ENCODE assay signal across 8 cellular contexts in the genomic region with DNA sequence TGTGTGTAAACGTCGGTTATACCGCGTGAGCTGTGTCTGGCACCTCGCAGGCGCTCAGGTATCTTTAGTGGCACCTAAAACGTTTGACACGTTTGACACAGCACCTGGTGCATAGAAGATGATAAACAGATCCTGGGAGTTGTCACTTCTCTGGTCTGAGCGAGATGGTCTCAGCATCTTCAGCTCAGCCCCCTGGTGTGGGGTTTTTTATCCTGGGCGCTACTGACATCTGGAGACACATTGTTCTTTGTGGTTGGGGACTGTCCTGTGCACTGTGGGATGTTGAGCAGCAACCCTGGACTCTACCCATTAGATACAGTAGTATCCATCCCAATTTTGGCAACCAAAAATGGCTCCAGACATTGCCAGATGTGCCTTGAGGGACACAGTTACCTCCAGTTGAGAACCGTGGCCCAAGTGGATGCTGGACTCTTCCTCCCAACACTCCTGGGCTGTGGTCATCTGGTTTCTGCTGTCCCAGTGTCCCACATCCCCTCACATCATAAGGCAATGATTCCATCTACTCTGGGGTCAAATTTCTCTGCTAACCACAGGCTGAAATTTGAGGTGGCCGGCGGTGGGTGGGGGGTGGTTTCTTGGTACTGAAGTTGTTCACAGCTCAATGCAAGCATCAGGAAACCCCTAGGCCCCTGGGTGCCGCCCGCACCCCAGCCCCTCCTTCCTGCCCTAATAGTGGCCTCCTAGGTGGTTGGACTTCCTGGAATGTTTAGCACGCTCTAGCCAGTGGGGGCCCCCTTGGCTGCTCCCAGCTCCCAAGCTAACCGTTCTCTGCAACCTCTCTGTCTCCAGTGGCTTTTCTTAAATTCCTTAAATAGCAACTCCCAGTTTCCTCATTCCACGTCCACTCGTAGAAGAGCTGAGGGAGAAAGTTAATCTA.
DNase-seq lines count a peak whose midpoint lies in the region; ATAC-seq lines count a peak whose summit lies in the region.

No MANE protein-coding gene starts in this region.

- no peak overlapping the region for H3K27ac ChIP-seq in CD4-positive, alpha-beta memory T cell (ENCODE audit: low read depth, low read length)
- H3K27ac ChIP-seq in ectodermal cell (ENCODE audit: insufficient read depth, low read depth, low read length, poor library complexity, severe bottlenecking): peak overlapping the region; percentile 53

- intact Hi-C loops in CD4-positive, alpha-beta memory T cell (cut with micrococcal nuclease): no loop called here

- WGBS in ectodermal cell, 2 experiments: 74 to 79% methylated on average over 18 to 19 of the region's 19 CpGs

- CTCF ChIA-PET in CD4-positive, alpha-beta memory T cell (lab: Charles Lee; ENCODE audit: partially characterized antibody): interaction anchor here (0.6 kb wide), 1 partner anchor 245 kb away, joined by 3 read pairs; no protein-coding TSS in a partner anchor

- peak; percentile 42 to 52 for ATAC-seq in natural killer cell treated with Interleukin-12 subunit alpha and Interleukin-12 subunit beta and Interleukin-15 and Interleukin-18, amount 100 ng/mL, for 72 hours
- ATAC-seq in GM21390 (IDR thresholded peaks at IDR 0.05; ENCODE audit: unreplicated experiment) (no peak), GM18519 (IDR thresholded peaks at IDR 0.05; ENCODE audit: low FRiP score, unreplicated experiment) (no peak), HG03135 (IDR thresholded peaks at IDR 0.05; ENCODE audit: unreplicated experiment) (no peak)

- no peaks in the 10 kb centered on the region for H3K9me3 Mint-ChIP-seq in CD4-positive, alpha-beta memory T cell
- H3K9me3 Mint-ChIP-seq in natural killer cell treated with Interleukin-12 subunit alpha and Interleukin-12 subunit beta and Interleukin-15 and Interleukin-18, amount 100 ng/mL, for 72 hours: no peaks in the 10 kb centered on the region

- peaks cover 29 to 72% of the 10 kb centered on the region in 2 donors for H3K36me3 Mint-ChIP-seq in CD4-positive, alpha-beta memory T cell
- H3K36me3 Mint-ChIP-seq in natural killer cell treated with Interleukin-12 subunit alpha and Interleukin-12 subunit beta and Interleukin-15 and Interleukin-18, amount 100 ng/mL, for 72 hours: peaks cover 6% of the 10 kb centered on the region

- H3K4me3 Mint-ChIP-seq in CD4-positive, alpha-beta memory T cell: peak overlapping the region in 1 of 8 donors; percentile 11
- H3K4me3 Mint-ChIP-seq in natural killer cell treated with Interleukin-12 subunit alpha and Interleukin-12 subunit beta and Interleukin-15 and Interleukin-18, amount 100 ng/mL, for 72 hours: peak overlapping the region; percentile 60

- H3K27ac Mint-ChIP-seq in CD4-positive, alpha-beta memory T cell: peak overlapping the region; percentile 4 to 88 (median 48)
- H3K27ac Mint-ChIP-seq in natural killer cell treated with Interleukin-12 subunit alpha and Interleukin-12 subunit beta and Interleukin-15 and Interleukin-18, amount 100 ng/mL, for 72 hours: peak overlapping the region; percentile 85 to 87

- H3K27me3 ChIP-seq in CD4-positive, alpha-beta memory T cell (ENCODE audit: insufficient read depth, low read length): no peaks in the 10 kb centered on the region
- H3K27me3 ChIP-seq in ectodermal cell (ENCODE audit: control insufficient read depth, insufficient read depth, low read length, poor library complexity, severe bottlenecking): no peaks in the 10 kb centered on the region

- peaks cover 47% of the 10 kb centered on the region for H3K36me3 ChIP-seq in CD4-positive, alpha-beta memory T cell (ENCODE audit: insufficient read depth, low read length)
- H3K36me3 ChIP-seq in ectodermal cell (ENCODE audit: control insufficient read depth, insufficient read depth, low read length): peaks cover 2% of the 10 kb centered on the region

- no peaks in the 10 kb centered on the region for H3K27me3 Mint-ChIP-seq in CD4-positive, alpha-beta memory T cell
- H3K27me3 Mint-ChIP-seq in natural killer cell treated with Interleukin-12 subunit alpha and Interleukin-12 subunit beta and Interleukin-15 and Interleukin-18, amount 100 ng/mL, for 72 hours: no peaks in the 10 kb centered on the region

- H3K9me3 ChIP-seq in CD4-positive, alpha-beta memory T cell (ENCODE audit: control insufficient read depth in 1 of 2, low read length in 2 of 2): no peaks in the 10 kb centered on the region
- H3K9me3 ChIP-seq in ectodermal cell (ENCODE audit: control insufficient read depth, low read length): no peaks in the 10 kb centered on the region

- peaks cover 0 to 26% (median 2%) of the 10 kb centered on the region in 4 donors for H3K4me1 Mint-ChIP-seq in CD4-positive, alpha-beta memory T cell
- H3K4me1 Mint-ChIP-seq in natural killer cell treated with Interleukin-12 subunit alpha and Interleukin-12 subunit beta and Interleukin-15 and Interleukin-18, amount 100 ng/mL, for 72 hours (ENCODE audit: low read depth in 2 of 2): peaks cover 24 to 38% of the 10 kb centered on the region in 2 donors

- no peak overlapping the region for H3K4me3 ChIP-seq in CD4-positive, alpha-beta memory T cell (ENCODE audit: low read length in 2 of 2)
- no peak overlapping the region for H3K4me3 ChIP-seq in ectodermal cell (ENCODE audit: insufficient read depth, low read depth, low read length)

- POLR2A ChIA-PET in CD4-positive, alpha-beta memory T cell (lab: Charles Lee; ENCODE audit: partially characterized antibody): no interaction called here

- DNase-seq in CD4-positive, alpha-beta memory T cell: no peak
- DNase-seq in LHCN-M2 (ENCODE audit: low read depth) (peak; percentile 78), Ammon's horn (ENCODE audit: low spot score) (no peak)
- DNase-seq in natural killer cell treated with Interleukin-12 subunit alpha and Interleukin-12 subunit beta and Interleukin-15 and Interleukin-18, amount 100 ng/mL, for 72 hours (ENCODE audit: low spot score): no peak

- peaks cover 7% of the 10 kb centered on the region for H3K4me1 ChIP-seq in CD4-positive, alpha-beta memory T cell (ENCODE audit: insufficient read depth, low read length)
- no peaks in the 10 kb centered on the region for H3K4me1 ChIP-seq in ectodermal cell (ENCODE audit: control insufficient read depth, insufficient read depth, low read length)

Comparison
In these comparisons a context has a peak if more than half of its experiments do, and no peak if none do; other contexts are left out.
1. ATAC-seq: peak in natural killer cell treated with Interleukin-12 subunit alpha and Interleukin-12 subunit beta and Interleukin-15 and Interleukin-18, amount 100 ng/mL, for 72 hours (2 of 2); none in GM21390 (single experiment), GM18519 (single experiment) and HG03135 (single experiment).